9 cellular contexts compared by ENCODE assay signal in genomic region chr5:131164931-131165727, GRCh38. TPM values are rescaled to one million over a fixed set of nuclear protein-coding genes. Genes with fewer than 3 reads are reported as not detected.
DNase-seq lines count a peak whose midpoint lies in the region; ATAC-seq, FAIRE-seq and TF ChIP-seq lines count a peak whose summit lies in the region.
"Had no signal": no experiment of that assay in that cellular context is flagged by ENCODE, and none has a peak within 500 bp of the region (broad histone marks: within the 10 kb centered on the region; RNA-seq: fewer than 3 reads in every experiment).

Gene HINT1, minus strand, starts transcription at chr5:131165256. Its CDS starts 51 bp downstream, at chr5:131165205.

- peak within 1 kb of the TSS; percentile 94 for H3K27ac ChIP-seq in keratinocyte (ENCODE audit: control insufficient read depth, insufficient read depth, low read length)

- H3K9me3 Mint-ChIP-seq in central memory CD8-positive, alpha-beta T cell = no peaks in the 10 kb centered on the region

- no peaks in the 10 kb centered on the region for H4K20me1 ChIP-seq in keratinocyte (ENCODE audit: control insufficient read depth, extremely low read depth, insufficient read depth, low read length)

- H3K4me1 ChIP-seq in keratinocyte (ENCODE audit: control insufficient read depth, extremely low read depth, insufficient read depth, low read length) = no peaks in the 10 kb centered on the region

- no peaks in the 10 kb centered on the region for H3K9me1 ChIP-seq in keratinocyte (ENCODE audit: control insufficient read depth, extremely low read depth, insufficient read depth, low read length)

- H3K27ac Mint-ChIP-seq in central memory CD8-positive, alpha-beta T cell (ENCODE audit: low read depth) = peak within 1 kb of the TSS; percentile 80

- peaks cover 46% of the 10 kb centered on the region for H3K36me3 Mint-ChIP-seq in central memory CD8-positive, alpha-beta T cell (ENCODE audit: insufficient read depth)

- H2AFZ ChIP-seq in keratinocyte (ENCODE audit: control insufficient read depth, low read length) = peak within 1 kb of the TSS; percentile 90

- H3K4me3 Mint-ChIP-seq in central memory CD8-positive, alpha-beta T cell = peak within 1 kb of the TSS; percentile 90

- DNase-seq in AG09319 (ENCODE audit: extremely low read depth, low read depth) (peak; percentile 69), NCI-H345 (lab: John Stamatoyannopoulos, UW) (peak; percentile 89), keratinocyte (ENCODE audit: low read depth, low spot score) (peak; percentile 57)
- DNase-seq in activated CD4-positive, CD25-positive, alpha-beta regulatory T cell treated with anti-CD3 and anti-CD28 coated beads, Interleukin-2, amount 50 U/mL, for 16 hours (ENCODE audit: low read depth, low spot score) = peak; percentile 86
- DNase-seq in central memory CD8-positive, alpha-beta T cell (ENCODE audit: low spot score in 2 of 2) = peak; percentile 80 to 86
- peak; percentile 95 for DNase-seq in stimulated activated CD4-positive, alpha-beta T cell treated with anti-CD3 and anti-CD28 coated beads, Interleukin-15, amount 100 ng/mL, for 24 hours

- dilution Hi-C loops in keratinocyte (cut with MboI; ENCODE audit: extremely low pct_ligation_motif_present, low sequenced_read_pairs) = no loop called here

- H3K4me1 Mint-ChIP-seq in central memory CD8-positive, alpha-beta T cell = peaks cover 41% of the 10 kb centered on the region

- no peaks in the 10 kb centered on the region for H3K9me3 ChIP-seq in keratinocyte (ENCODE audit: control insufficient read depth, low read depth, low read length)

- H3K4me3 ChIP-seq in keratinocyte (ENCODE audit: control insufficient read depth in 2 of 3, extremely low read depth in 1 of 3, insufficient read depth in 2 of 3, low read depth in 1 of 3, low read length in 3 of 3) = peak within 1 kb of the TSS; percentile 84 to 99 (median 94)

- peak; percentile 89 for FAIRE-seq in keratinocyte (lab: Jason Lieb, UNC)
- FAIRE-seq: endometrium had no signal

- peaks cover 6 to 10% of the 10 kb centered on the region in 2 experiments for H3K36me3 ChIP-seq in keratinocyte (ENCODE audit: control insufficient read depth in 2 of 2, extremely low read depth in 1 of 2, insufficient read depth in 2 of 2, low read length in 2 of 2)

- H3K9ac ChIP-seq in keratinocyte (ENCODE audit: control insufficient read depth, extremely low read depth, insufficient read depth, low read length) = peak within 1 kb of the TSS; percentile 97

- no peaks in the 10 kb centered on the region for H3K27me3 ChIP-seq in keratinocyte (ENCODE audit: control insufficient read depth, extremely low read depth, insufficient read depth, low read length)

- peak within 1 kb of the TSS; percentile 79 for H3K4me2 ChIP-seq in keratinocyte (ENCODE audit: control insufficient read depth, extremely low read depth, insufficient read depth, low read depth, low read length)

- ATAC-seq in GM19023 (IDR thresholded peaks at IDR 0.05; ENCODE audit: unreplicated experiment) (peak; percentile 84), HG03280 (IDR thresholded peaks at IDR 0.05; ENCODE audit: unreplicated experiment) (peak; percentile 80)
- ATAC-seq in central memory CD8-positive, alpha-beta T cell (replicated peaks; ENCODE audit: extremely low read depth, poor library complexity, severe bottlenecking) = peak; percentile 83

- H3K27me3 Mint-ChIP-seq in central memory CD8-positive, alpha-beta T cell = no peaks in the 10 kb centered on the region

- peak; percentile 28 for TF ChIP-seq CTCF in AG09319 (IDR thresholded peaks at IDR 0.05; ENCODE audit: low read depth, low read length)
- peak; percentile 18 to 43 (median 23) for TF ChIP-seq CTCF in keratinocyte (optimal IDR thresholded peaks at IDR 0.05 in 1 of 3, IDR thresholded peaks at IDR 0.05 in 1 of 3, conservative IDR thresholded peaks at IDR 0.05 in 1 of 3; ENCODE audit: extremely low read depth in 1 of 3, insufficient read depth in 2 of 3, low read length in 3 of 3)

- H3K79me2 ChIP-seq in keratinocyte (ENCODE audit: control insufficient read depth, insufficient read depth, low read length) = peaks cover 46% of the 10 kb centered on the region

RNA-seq across cellular contexts. Expression of gene HINT1, which starts in this region (rescaled TPM):
- polyA plus RNA-seq in keratinocyte = 467 to 857 TPM (median 731 TPM) in 3 replicates
- 205 TPM for polyA plus RNA-seq in keratinocyte (2011; ENCODE audit: low read depth)
- 632 and 931 TPM in 2 replicates for polyA plus RNA-seq in keratinocyte (2011; cell fraction: cytosol; rRNA removed)
- 215 and 284 TPM in 2 replicates for polyA plus RNA-seq in keratinocyte (2011; cell fraction: nucleus; rRNA removed)
- polyA plus RNA-seq in keratinocyte (2012; ENCODE audit: low replicate concordance) = 444 and 445 TPM in 2 replicates
- 104 to 148 TPM (median 122 TPM) in 3 replicates for polyA minus RNA-seq in keratinocyte
- polyA minus RNA-seq in keratinocyte (2011; cell fraction: cytosol; rRNA and poly(A)+ RNA removed) = 171 TPM
- polyA minus RNA-seq in keratinocyte (2011; cell fraction: nucleus; rRNA and poly(A)+ RNA removed) = 40.5 and 42.9 TPM in 2 replicates

Comparison
In these comparisons a context has a peak if more than half of its experiments do, and no peak if none do; other contexts are left out.
1. Peak in every context shown above with its lines: DNase-seq, ATAC-seq, H3K4me3 ChIP-seq and H3K27ac ChIP-seq.